8 cellular contexts compared by ENCODE assay signal in the genomic region with DNA sequence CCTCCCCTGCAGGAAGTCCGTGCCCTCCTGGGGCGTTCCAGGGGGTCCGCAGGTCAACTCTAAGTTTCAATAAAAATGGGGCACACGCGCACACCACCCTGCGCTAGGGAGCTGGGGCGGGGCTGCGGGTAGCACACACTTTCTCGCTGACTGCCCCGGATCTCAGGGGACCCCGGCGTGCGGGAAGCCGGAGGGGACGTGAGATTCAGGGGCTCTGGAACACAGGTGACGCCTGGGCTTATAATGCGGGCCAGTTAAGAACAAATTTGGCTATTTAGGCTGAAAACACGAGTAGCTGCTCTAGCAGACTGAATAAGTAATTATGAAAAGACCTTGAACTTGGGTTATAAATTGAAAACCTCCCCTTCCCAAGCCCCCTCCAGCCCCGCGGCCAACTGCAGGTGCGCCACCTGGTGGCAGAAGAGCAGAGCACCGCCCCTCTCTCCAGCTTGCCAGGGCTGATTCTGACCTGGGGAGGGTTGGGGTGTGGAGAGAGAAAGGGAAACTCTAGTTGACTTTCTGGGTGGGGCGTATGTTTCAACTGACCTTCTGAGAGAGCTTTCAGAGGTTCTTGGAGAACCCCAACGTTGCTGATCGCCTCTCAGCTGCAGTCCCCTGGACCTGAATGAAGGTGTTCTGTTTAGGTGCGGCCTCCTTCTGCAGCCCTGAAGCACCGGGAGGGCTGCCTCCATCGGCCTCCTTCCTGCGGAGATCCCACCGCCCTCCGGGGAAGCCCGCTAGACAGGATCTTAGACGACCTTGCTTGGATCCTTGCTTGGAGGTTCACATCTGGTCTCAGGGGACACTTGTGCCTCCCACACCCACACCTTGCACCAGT.
DNase-seq lines count a peak whose midpoint lies in the region; ATAC-seq and TF ChIP-seq lines count a peak whose summit lies in the region.

No MANE protein-coding gene starts in this region.

- DNase-seq in NCI-H748 (lab: John Stamatoyannopoulos, UW; ENCODE audit: unreplicated experiment) (peak; percentile 63), activated T-helper 1 cell treated with Interleukin-2 at 50 U/mL for 16 hours (ENCODE audit: low read depth) (peak; percentile 14), glutamatergic neuron (peak; percentile 80), sigmoid colon (peak; percentile 62), MG63 (no peak), A172 (ENCODE audit: low spot score) (no peak)

- H3K27me3 Mint-ChIP-seq in glutamatergic neuron (ENCODE audit: unreplicated experiment) = peaks cover 2% of the 10 kb centered on the region

- peaks cover 6% of the 10 kb centered on the region for H3K36me3 Mint-ChIP-seq in glutamatergic neuron (ENCODE audit: unreplicated experiment)

- ATAC-seq in HG02798 (IDR thresholded peaks at IDR 0.05; ENCODE audit: poor library complexity, unreplicated experiment) = peak; percentile 72

- TF ChIP-seq CTCF in GM12875 (IDR thresholded peaks at IDR 0.05; ENCODE audit: borderline replicate concordance, insufficient read depth, low read depth, low read length) = peak; percentile 93
- TF ChIP-seq CTCF in glutamatergic neuron (IDR thresholded peaks at IDR 0.05; ENCODE audit: partially characterized antibody, unreplicated experiment) = peak; percentile 97
- peak; percentile 31 to 90 (median 66) for TF ChIP-seq CTCF in sigmoid colon (IDR thresholded peaks at IDR 0.05)

- H3K36me3 ChIP-seq in sigmoid colon = peaks cover 2 to 17% (median 13%) of the 10 kb centered on the region in 4 donors
- no peaks in the 10 kb centered on the region for H3K36me3 ChIP-seq in MG63

- H3K27ac Mint-ChIP-seq in glutamatergic neuron (ENCODE audit: unreplicated experiment) = no peak overlapping the region

- no peak for TF ChIP-seq POLR2A in sigmoid colon (IDR thresholded peaks at IDR 0.05)

- H3K4me1 ChIP-seq in sigmoid colon = peaks cover 0 to 31% (median 24%) of the 10 kb centered on the region in 4 donors

- intact Hi-C loops in sigmoid colon (cut with DNase I) = no loop called here

- peaks cover 4% of the 10 kb centered on the region for H3K9me3 Mint-ChIP-seq in glutamatergic neuron (ENCODE audit: unreplicated experiment)

- WGBS in sigmoid colon, 2 donors = 23 to 25% methylated on average over 33 of the region's 33 CpGs

- H3K9me3 ChIP-seq in sigmoid colon (no peaks in the 10 kb centered on the region), MG63 (no peaks in the 10 kb centered on the region)

- no peak overlapping the region for H3K4me3 ChIP-seq in GM12875 (ENCODE audit: low read depth, low read length)
- H3K4me3 ChIP-seq in sigmoid colon = no peak overlapping the region
- H3K4me3 ChIP-seq in MG63 = no peak overlapping the region

- peak overlapping the region; percentile 38 for H3K4me3 Mint-ChIP-seq in glutamatergic neuron (ENCODE audit: unreplicated experiment)

- TF ChIP-seq EP300 in sigmoid colon (IDR thresholded peaks at IDR 0.05) = no peak

- H3K27ac ChIP-seq in sigmoid colon = no peak overlapping the region

- H3K4me1 Mint-ChIP-seq in glutamatergic neuron (ENCODE audit: low read depth, unreplicated experiment) = peaks cover 21% of the 10 kb centered on the region

- H3K27me3 ChIP-seq in sigmoid colon (peaks cover 0 to 9% (median 0%) of the 10 kb centered on the region in 3 donors), MG63 (no peaks in the 10 kb centered on the region)

Comparison
In these comparisons a context has a peak if more than half of its experiments do, and no peak if none do; other contexts are left out.
1. DNase-seq: peak in NCI-H748 (single experiment), activated T-helper 1 cell treated with Interleukin-2 at 50 U/mL for 16 hours (single experiment), glutamatergic neuron (single experiment) and sigmoid colon (single experiment); none in MG63 (single experiment) and A172 (single experiment).
2. Peak in every context shown above with its lines, with median percentiles within 50 percentile points of each other: CTCF ChIP-seq.